ENCODE assay signal across 29 cellular contexts in the genomic region with DNA sequence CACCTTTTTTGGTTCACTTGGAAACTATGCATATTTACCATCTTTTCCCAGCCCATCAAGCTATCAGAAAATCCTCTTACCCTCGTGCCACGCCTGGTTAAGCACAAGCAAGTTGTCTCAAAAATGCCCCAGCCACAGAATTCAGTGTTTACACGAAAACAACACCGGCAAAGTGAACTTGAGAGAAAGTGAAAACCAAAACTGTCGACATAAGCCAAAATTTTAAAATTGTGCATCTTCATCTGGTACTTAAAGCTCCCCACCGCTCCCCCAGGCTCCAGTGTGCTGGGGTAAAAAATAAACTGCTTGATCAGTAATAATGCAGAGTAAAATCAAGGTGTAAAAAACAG.
DNase-seq lines count a peak whose midpoint lies in the region; ATAC-seq and TF ChIP-seq lines count a peak whose summit lies in the region.
"Had no signal": no experiment of that assay in that cellular context is flagged by ENCODE, and none has a peak within 500 bp of the region (broad histone marks: within the 10 kb centered on the region; RNA-seq: fewer than 3 reads in every experiment).

No MANE protein-coding gene starts in this region.

- no peak overlapping the region for H3K4me3 ChIP-seq in mammary epithelial cell (replicated peaks in 1 of 3; ENCODE audit: insufficient read depth in 1 of 3, low read depth in 2 of 3, low read length in 3 of 3)
- no peak overlapping the region for H3K4me3 ChIP-seq in breast epithelium
- no peak overlapping the region for H3K4me3 ChIP-seq in NT2/D1 (ENCODE audit: insufficient read length, low read depth)
- H3K4me3 ChIP-seq in naive thymus-derived CD4-positive, alpha-beta T cell (ENCODE audit: low read length), result no peak overlapping the region
- H3K4me3 ChIP-seq: cardiac muscle cell, colonic mucosa, GM23248, lung, sigmoid colon, tibial artery had no signal

- H2AFZ ChIP-seq in mammary epithelial cell (ENCODE audit: low read depth, low read length), result no peak overlapping the region
- H2AFZ ChIP-seq: GM23248 had no signal

- H4K20me1 ChIP-seq in mammary epithelial cell (ENCODE audit: insufficient read depth, low read length), result no peaks in the 10 kb centered on the region

- no peak overlapping the region for H3K27ac ChIP-seq in mammary epithelial cell (ENCODE audit: insufficient read depth, low read depth, low read length)
- no peak overlapping the region for H3K27ac ChIP-seq in breast epithelium
- no peak overlapping the region for H3K27ac ChIP-seq in naive thymus-derived CD4-positive, alpha-beta T cell (ENCODE audit: low read depth, low read length)
- H3K27ac ChIP-seq: cardiac muscle cell, colonic mucosa, foreskin keratinocyte, GM23248, tibial artery had no signal

- CTCF ChIA-PET in mammary epithelial cell (lab: Charles Lee; ENCODE audit: low non-redundant PET), result no interaction called here
- CTCF ChIA-PET in naive thymus-derived CD4-positive, alpha-beta T cell (lab: Charles Lee), result no interaction called here

- peaks cover 0 to 18% (median 4%) of the 10 kb centered on the region in 5 donors for H3K36me3 Mint-ChIP-seq in naive thymus-derived CD4-positive, alpha-beta T cell
- H3K36me3 Mint-ChIP-seq in mesothelial cell of epicardium, result no peaks in the 10 kb centered on the region

- H3K36me3 ChIP-seq in mammary epithelial cell (ENCODE audit: insufficient read depth, low read length), result no peaks in the 10 kb centered on the region
- H3K36me3 ChIP-seq in breast epithelium, result no peaks in the 10 kb centered on the region
- H3K36me3 ChIP-seq in NT2/D1 (ENCODE audit: insufficient read depth, insufficient read length, low read length), result no peaks in the 10 kb centered on the region
- H3K36me3 ChIP-seq in naive thymus-derived CD4-positive, alpha-beta T cell (ENCODE audit: control insufficient read depth in 2 of 3, insufficient read depth in 3 of 3, low read length in 3 of 3), result no peaks in the 10 kb centered on the region
- H3K36me3 ChIP-seq: cardiac muscle cell, colonic mucosa, tibial artery had no signal

- peaks cover 29 to 86% (median 68%) of the 10 kb centered on the region in 7 donors for H3K4me1 Mint-ChIP-seq in naive thymus-derived CD4-positive, alpha-beta T cell
- H3K4me1 Mint-ChIP-seq in mesothelial cell of epicardium, result peaks cover 12% of the 10 kb centered on the region

- H3K9me3 ChIP-seq in mammary epithelial cell (replicated peaks; ENCODE audit: insufficient read depth, low read length) (no peaks in the 10 kb centered on the region), breast epithelium (no peaks in the 10 kb centered on the region), NT2/D1 (ENCODE audit: insufficient read depth, low read length) (no peaks in the 10 kb centered on the region)
- no peaks in the 10 kb centered on the region for H3K9me3 ChIP-seq in naive thymus-derived CD4-positive, alpha-beta T cell (ENCODE audit: control insufficient read depth in 2 of 3, low read length in 3 of 3)
- H3K9me3 ChIP-seq: colonic mucosa, sigmoid colon, tibial artery had no signal

- TF ChIP-seq CTCF in mammary epithelial cell (conservative IDR thresholded peaks at IDR 0.05 in 1 of 2, IDR thresholded peaks at IDR 0.05 in 1 of 2; ENCODE audit: extremely low read depth in 1 of 2, insufficient read depth in 1 of 2, low read depth in 1 of 2, low read length in 2 of 2), result no peak
- no peak for TF ChIP-seq CTCF in breast epithelium (IDR thresholded peaks at IDR 0.05)
- no peak for TF ChIP-seq CTCF in mesothelial cell of epicardium (IDR thresholded peaks at IDR 0.05; ENCODE audit: unreplicated experiment)

- BruUV-seq in mammary epithelial cell (replicated peaks; lab: Mats Ljungman, UMichigan), result no TSS peak

- H3K27me3 ChIP-seq in mammary epithelial cell (ENCODE audit: insufficient read depth, low read length) (no peaks in the 10 kb centered on the region), breast epithelium (no peaks in the 10 kb centered on the region), NT2/D1 (ENCODE audit: insufficient read depth, insufficient read length) (no peaks in the 10 kb centered on the region)
- no peaks in the 10 kb centered on the region for H3K27me3 ChIP-seq in naive thymus-derived CD4-positive, alpha-beta T cell (ENCODE audit: control insufficient read depth in 2 of 2, insufficient read depth in 2 of 2, low read length in 2 of 2)
- H3K27me3 ChIP-seq: cardiac muscle cell, colonic mucosa, foreskin keratinocyte, sigmoid colon, tibial artery had no signal

- H3K4me1 ChIP-seq in mammary epithelial cell (ENCODE audit: insufficient read depth, low read length) (peaks cover 14% of the 10 kb centered on the region), breast epithelium (no peaks in the 10 kb centered on the region), NT2/D1 (ENCODE audit: insufficient read depth, insufficient read length) (peaks cover 7% of the 10 kb centered on the region)
- peaks cover 10 to 31% of the 10 kb centered on the region in 2 donors for H3K4me1 ChIP-seq in naive thymus-derived CD4-positive, alpha-beta T cell (ENCODE audit: control insufficient read depth in 2 of 2, insufficient read depth in 2 of 2, low read length in 2 of 2)
- H3K4me1 ChIP-seq: colonic mucosa, foreskin keratinocyte had no signal

- 55% methylated on average over 6 of the region's 6 CpGs for WGBS in mammary epithelial cell (ENCODE audit: low coverage, missing lambda C conversion rate)

- no peaks in the 10 kb centered on the region for H3K79me2 ChIP-seq in mammary epithelial cell (ENCODE audit: insufficient read depth, low read length)

- in situ Hi-C loops in mammary epithelial cell (cut with MboI; ENCODE audit: low sequenced_read_pairs in 2 of 2), result no loop called here

- peak overlapping the region in 1 of 10 donors; percentile 12 for H3K4me3 Mint-ChIP-seq in naive thymus-derived CD4-positive, alpha-beta T cell
- no peak overlapping the region for H3K4me3 Mint-ChIP-seq in mesothelial cell of epicardium
- H3K4me3 Mint-ChIP-seq: activated CD8-positive, alpha-beta memory T cell treated with anti-CD3 and anti-CD28 coated beads, Interleukin-2, amount 10 ng/mL, durations not matched to agents 7 days and 5 days; B cell; HFFc6; stimulated activated naive CD8-positive, alpha-beta T cell treated with anti-CD3 and anti-CD28 coated beads, Interleukin-15, amount 100 ng/mL, for 72 hours had no signal

- peak overlapping the region in 6 of 9 donors; percentile 9 to 87 (median 66) for H3K27ac Mint-ChIP-seq in naive thymus-derived CD4-positive, alpha-beta T cell
- H3K27ac Mint-ChIP-seq in mesothelial cell of epicardium, result no peak overlapping the region
- H3K27ac Mint-ChIP-seq: activated CD8-positive, alpha-beta memory T cell treated with anti-CD3 and anti-CD28 coated beads, Interleukin-2, amount 10 ng/mL, durations not matched to agents 7 days and 5 days; B cell; HFFc6; stimulated activated naive CD8-positive, alpha-beta T cell treated with anti-CD3 and anti-CD28 coated beads, Interleukin-15, amount 100 ng/mL, for 72 hours had no signal

- H3K9ac ChIP-seq in mammary epithelial cell (ENCODE audit: insufficient read depth, low read length), result no peak overlapping the region
- peak overlapping the region; percentile 12 for H3K9ac ChIP-seq in NT2/D1 (ENCODE audit: insufficient read length, low read depth)
- H3K9ac ChIP-seq: GM23248 had no signal

- dilution Hi-C loops in mammary epithelial cell (cut with HindIII; ENCODE audit: low sequenced_read_pairs), result no loop called here

- no peak for TF ChIP-seq POLR2A in breast epithelium (IDR thresholded peaks at IDR 0.05)

- POLR2A ChIA-PET in naive thymus-derived CD4-positive, alpha-beta T cell (lab: Charles Lee), result interaction anchor here (0.8 to 3.6 kb wide), 5 partner anchors 9 to 167 kb away, joined by 3 to 14 read pairs (median 4); no protein-coding TSS in a partner anchor

- no peaks in the 10 kb centered on the region for H3K27me3 Mint-ChIP-seq in naive thymus-derived CD4-positive, alpha-beta T cell
- H3K27me3 Mint-ChIP-seq in mesothelial cell of epicardium (ENCODE audit: low read depth), result no peaks in the 10 kb centered on the region
- H3K27me3 Mint-ChIP-seq: activated CD8-positive, alpha-beta memory T cell treated with anti-CD3 and anti-CD28 coated beads, Interleukin-2, amount 10 ng/mL, durations not matched to agents 7 days and 5 days; B cell; stimulated activated naive CD8-positive, alpha-beta T cell treated with anti-CD3 and anti-CD28 coated beads, Interleukin-15, amount 100 ng/mL, for 72 hours had no signal

- intact Hi-C loops in mammary epithelial cell (cut with micrococcal nuclease), result no loop called here
- intact Hi-C loops in breast epithelium (cut with DNase I; ENCODE audit: low total_unique reads), result no loop called here
- intact Hi-C loops in naive thymus-derived CD4-positive, alpha-beta T cell (cut with micrococcal nuclease), result loop anchor here in 1 of 2 donors (10.0 kb wide), 1 partner anchor 50 kb away; no protein-coding TSS in a partner anchor

- no peaks in the 10 kb centered on the region for H3K9me3 Mint-ChIP-seq in naive thymus-derived CD4-positive, alpha-beta T cell
- no peaks in the 10 kb centered on the region for H3K9me3 Mint-ChIP-seq in mesothelial cell of epicardium
- H3K9me3 Mint-ChIP-seq: HFFc6; stimulated activated naive CD8-positive, alpha-beta T cell treated with anti-CD3 and anti-CD28 coated beads, Interleukin-15, amount 100 ng/mL, for 72 hours had no signal

- H3K4me2 ChIP-seq in mammary epithelial cell (ENCODE audit: insufficient read depth, low read depth, low read length), result peak overlapping the region; percentile 27

- no peak for DNase-seq in mammary epithelial cell
- DNase-seq in breast epithelium (ENCODE audit: low spot score in 2 of 2), result no peak
- no peak for DNase-seq in NT2/D1 (ENCODE audit: low read depth, low spot score)
- no peak for DNase-seq in naive thymus-derived CD4-positive, alpha-beta T cell
- DNase-seq in NCI-H2196 (lab: John Stamatoyannopoulos, UW; ENCODE audit: unreplicated experiment), result no peak
- no peak for DNase-seq in nucleus accumbens (lab: John Stamatoyannopoulos, UW)
- DNase-seq in mesothelial cell of epicardium (ENCODE audit: low spot score in 2 of 2, unreplicated experiment in 2 of 2), result no peak
- DNase-seq in SHP77 treated with DMSO at 0.1 percent for 48 hours (lab: John Stamatoyannopoulos, UW), result no peak
- DNase-seq: activated CD4-positive, alpha-beta T cell treated with anti-CD3 and anti-CD28 coated beads for 48 hours; activated naive CD4-positive, alpha-beta T cell treated with anti-CD3 and anti-CD28 coated beads, Interleukin-2, amount 50 U/mL, for 16 hours; anterior cingulate cortex; Calu3; colonic mucosa; foreskin keratinocyte; GM23248; HFFc6; NCI-H1048; NCI-H1694 treated with DMSO at 0.1 percent for 48 hours; NCI-H510A; OCI-M1; stimulated activated naive CD8-positive, alpha-beta T cell treated with anti-CD3 and anti-CD28 coated beads, Interleukin-15, amount 100 ng/mL, for 72 hours; tibial artery had no signal

- ATAC-seq in naive thymus-derived CD4-positive, alpha-beta T cell, result no peak
- ATAC-seq: activated CD8-positive, alpha-beta memory T cell treated with anti-CD3 and anti-CD28 coated beads, Interleukin-2, amount 10 ng/mL, durations not matched to agents 7 days and 5 days; esophagus mucosa; foreskin keratinocyte; SK-N-SH treated with all-trans-retinoic acid at 6 μM for 48 hours; stimulated activated naive CD8-positive, alpha-beta T cell treated with anti-CD3 and anti-CD28 coated beads, Interleukin-15, amount 100 ng/mL, for 72 hours had no signal
